ENCODE assay signal across 33 cellular contexts in genomic region chr15:45496658-45497057, GRCh38.
"Had no signal": no experiment of that assay in that cellular context is flagged by ENCODE, and none has a peak within 500 bp of the region (broad histone marks: within the 10 kb centered on the region; RNA-seq: fewer than 3 reads in every experiment).

No MANE protein-coding gene starts in this region.

- H3K27ac ChIP-seq: ascending aorta, cardiac muscle cell, WERI-Rb-1 had no signal

- ATAC-seq: activated CD4-positive, alpha-beta T cell treated with anti-CD3 and anti-CD28 coated beads for 36 hours; activated CD4-positive, CD25-positive, alpha-beta regulatory T cell treated with anti-CD3 and anti-CD28 coated beads, Interleukin-2, amount 50 U/mL, for 24 hours; activated CD8-positive, alpha-beta memory T cell treated with anti-CD3 and anti-CD28 coated beads, Interleukin-2, amount 10 ng/mL, durations not matched to agents 7 days and 5 days; activated CD8-positive, alpha-beta T cell treated with anti-CD3 and anti-CD28 coated beads, Interleukin-2, amount 10 ng/mL, durations not matched to agents 7 days and 5 days; activated naive CD8-positive, alpha-beta T cell treated with anti-CD3 and anti-CD28 coated beads, Interleukin-2, amount 50 U/mL, for 24 hours; WTC11 had no signal

- H3K9me3 ChIP-seq: ascending aorta had no signal

- H3K4me1 ChIP-seq: ascending aorta had no signal

- H3K36me3 ChIP-seq: ascending aorta, cardiac muscle cell, WERI-Rb-1 had no signal

- H3K27me3 ChIP-seq: ascending aorta, cardiac muscle cell had no signal

- H3K4me3 ChIP-seq: ascending aorta, cardiac muscle cell had no signal

- FAIRE-seq: bronchial epithelial cell, TTC549 had no signal

- DNase-seq: activated CD4-positive, alpha-beta memory T cell treated with anti-CD3 and anti-CD28 coated beads, Interleukin-2, amount 10 ng/mL, durations not matched to agents 7 days and 5 days; activated CD4-positive, alpha-beta T cell treated with anti-CD3 and anti-CD28 coated beads for 1 hour; activated CD4-positive, alpha-beta T cell treated with anti-CD3 and anti-CD28 coated beads for 36 hours; activated CD4-positive, alpha-beta T cell treated with anti-CD3 and anti-CD28 coated beads for 48 hours; activated CD4-positive, alpha-beta T cell treated with anti-CD3 and anti-CD28 coated beads, Interleukin-2, amount 10 ng/mL, durations not matched to agents 7 days and 5 days; activated CD4-positive, alpha-beta T cell treated with anti-CD3 and anti-CD28 coated beads, Interleukin-2, amount 50 U/mL, for 48 hours; activated CD4-positive, CD25-positive, alpha-beta regulatory T cell; activated CD8-positive, alpha-beta memory T cell treated with anti-CD3 and anti-CD28 coated beads for 24 hours; activated CD8-positive, alpha-beta memory T cell treated with anti-CD3 and anti-CD28 coated beads, Interleukin-2, amount 10 ng/mL, durations not matched to agents 7 days and 5 days; activated CD8-positive, alpha-beta memory T cell treated with anti-CD3 and anti-CD28 coated beads, Interleukin-2, amount 50 U/mL, for 48 hours; activated CD8-positive, alpha-beta T cell treated with anti-CD3 and anti-CD28 coated beads, Interleukin-2, amount 10 ng/mL, durations not matched to agents 7 days and 5 days; activated effector memory CD4-positive, alpha-beta T cell treated with Interleukin-2 at 50 U/mL for 16 hours; activated gamma-delta T cell; activated naive CD4-positive, alpha-beta T cell treated with anti-CD3 and anti-CD28 coated beads, Interleukin-2, amount 10 ng/mL, durations not matched to agents 7 days and 5 days; activated naive CD4-positive, alpha-beta T cell treated with Interleukin-2 at 50 U/mL for 16 hours; activated naive CD8-positive, alpha-beta T cell treated with anti-CD3 and anti-CD28 coated beads, Interleukin-2, amount 10 ng/mL, durations not matched to agents 7 days and 5 days; activated naive CD8-positive, alpha-beta T cell treated with anti-CD3 and anti-CD28 coated beads, Interleukin-2, amount 50 U/mL, for 24 hours; activated T-cell treated with anti-CD3 and anti-CD28 coated beads, Interleukin-2, amount 50 U/mL, for 24 hours; activated T-cell treated with anti-CD3 and anti-CD28 coated beads, Interleukin-2, amount 50 U/mL, for 48 hours; amygdala; anterior cingulate cortex; caudate nucleus; cerebellar nuclear complex; T-helper 1 cell; T-helper 2 cell; T-helper 9 cell; WERI-Rb-1 had no signal
